Comparison of ENCODE assay signal across 10 cellular contexts in genomic region chr14:52327374-52328226, GRCh38. TPM values are rescaled to one million over a fixed set of nuclear protein-coding genes. Genes with fewer than 3 reads are reported as not detected.
DNase-seq lines count a peak whose midpoint lies in the region; FAIRE-seq and TF ChIP-seq lines count a peak whose summit lies in the region.
"Had no signal": no experiment of that assay in that cellular context is flagged by ENCODE, and none has a peak within 500 bp of the region (broad histone marks: within the 10 kb centered on the region; RNA-seq: fewer than 3 reads in every experiment).

No MANE protein-coding gene starts in this region.

- H3K4me2 ChIP-seq in H1 (ENCODE audit: insufficient read depth in 1 of 2, low read depth in 2 of 2, low read length in 2 of 2): no peak overlapping the region

- no peaks in the 10 kb centered on the region for H3K27me3 Mint-ChIP-seq in activated naive CD4-positive, alpha-beta T cell treated with anti-CD3 and anti-CD28 coated beads for 36 hours (ENCODE audit: low read depth)
- H3K27me3 Mint-ChIP-seq in stimulated activated naive CD8-positive, alpha-beta T cell treated with anti-CD3 and anti-CD28 coated beads, Interleukin-15, Interleukin-2, amounts not matched to agents 100 ng/mL and 50 ng/mL, for 24 hours: no peaks in the 10 kb centered on the region

- peaks cover 49% of the 10 kb centered on the region for H3K4me1 Mint-ChIP-seq in activated naive CD4-positive, alpha-beta T cell treated with anti-CD3 and anti-CD28 coated beads for 36 hours (ENCODE audit: low read depth)
- peaks cover 83% of the 10 kb centered on the region for H3K4me1 Mint-ChIP-seq in stimulated activated naive CD8-positive, alpha-beta T cell treated with anti-CD3 and anti-CD28 coated beads, Interleukin-15, Interleukin-2, amounts not matched to agents 100 ng/mL and 50 ng/mL, for 24 hours (ENCODE audit: low read depth)

- no peaks in the 10 kb centered on the region for H3K4me1 ChIP-seq in H1 (replicated peaks in 1 of 4; ENCODE audit: control insufficient read depth in 3 of 4, insufficient read depth in 4 of 4, low read length in 3 of 4)
- H3K4me1 ChIP-seq: Caco-2 had no signal

- no peak overlapping the region for H3K14ac ChIP-seq in H1 (ENCODE audit: insufficient read length)

- no peak overlapping the region for H2BK12ac ChIP-seq in H1 (ENCODE audit: low read depth, low read length)

- peak; percentile 31 for DNase-seq in activated naive CD4-positive, alpha-beta T cell treated with anti-CD3 and anti-CD28 coated beads for 36 hours
- DNase-seq in activated naive CD4-positive, alpha-beta T cell treated with anti-CD3 and anti-CD28 coated beads, Interleukin-2, amount 50 U/mL, for 16 hours: no peak
- DNase-seq in NOMO-1 treated with DMSO at 0.1 percent for 48 hours (lab: John Stamatoyannopoulos, UW; ENCODE audit: unreplicated experiment) (peak; percentile 67), H1 (ENCODE audit: low read depth in 1 of 2, low spot score in 2 of 2) (no peak), NCI-H69 (lab: John Stamatoyannopoulos, UW) (no peak), GM10266 (ENCODE audit: extremely low spot score) (no peak)
- DNase-seq in effector CD4-positive, alpha-beta T cell: no peak
- DNase-seq: Caco-2, nucleus accumbens had no signal

- H3K27ac Mint-ChIP-seq in activated naive CD4-positive, alpha-beta T cell treated with anti-CD3 and anti-CD28 coated beads for 36 hours: no peak overlapping the region
- H3K27ac Mint-ChIP-seq in stimulated activated naive CD8-positive, alpha-beta T cell treated with anti-CD3 and anti-CD28 coated beads, Interleukin-15, Interleukin-2, amounts not matched to agents 100 ng/mL and 50 ng/mL, for 24 hours: peak overlapping the region; percentile 83

- peaks cover 4 to 5% of the 10 kb centered on the region in 2 experiments; a peak in 2 of 4 replicates for H3K9me3 ChIP-seq in H1 (ENCODE audit: insufficient read depth in 2 of 2, low read depth in 1 of 2, low read length in 1 of 2)
- H3K9me3 ChIP-seq: Caco-2 had no signal

- TF ChIP-seq POLR2A in H1 (IDR thresholded peaks at IDR 0.05; ENCODE audit: control extremely low read depth in 1 of 2, low read depth in 2 of 2, low read length in 2 of 2): no peak

- no peak overlapping the region for H3K23ac ChIP-seq in H1 (ENCODE audit: insufficient read length)

- no peak overlapping the region for H2BK20ac ChIP-seq in H1 (ENCODE audit: low read length)

- H3K36me3 Mint-ChIP-seq in activated naive CD4-positive, alpha-beta T cell treated with anti-CD3 and anti-CD28 coated beads for 36 hours (ENCODE audit: low read depth): peaks cover 14% of the 10 kb centered on the region
- peaks cover 57% of the 10 kb centered on the region for H3K36me3 Mint-ChIP-seq in stimulated activated naive CD8-positive, alpha-beta T cell treated with anti-CD3 and anti-CD28 coated beads, Interleukin-15, Interleukin-2, amounts not matched to agents 100 ng/mL and 50 ng/mL, for 24 hours (ENCODE audit: low read depth)

- no peak overlapping the region for H2BK120ac ChIP-seq in H1 (replicated peaks; ENCODE audit: low read depth, low read length)

- no peaks in the 10 kb centered on the region for H4K20me1 ChIP-seq in H1 (replicated peaks in 1 of 2; ENCODE audit: control insufficient read depth in 1 of 2, insufficient read depth in 2 of 2, low read length in 2 of 2)

- H2BK15ac ChIP-seq in H1 (ENCODE audit: low read length): no peak overlapping the region

- 86% methylated on average over 4 of the region's 4 CpGs; no CpG with 5 or more reads in 1 of the 2 experiments for WGBS in H1 (ENCODE audit: extremely low coverage in 1 of 2, insufficient coverage in 1 of 2, insufficient read length in 1 of 2, insufficient replicate concordance in 2 of 2, low coverage in 1 of 2, low lambda C conversion rate in 2 of 2, missing lambda C conversion rate in 1 of 2), 2 experiments

- no peaks in the 10 kb centered on the region for H3K23me2 ChIP-seq in H1 (ENCODE audit: low read depth, low read length)

- H3K4me3 Mint-ChIP-seq in activated naive CD4-positive, alpha-beta T cell treated with anti-CD3 and anti-CD28 coated beads for 36 hours: no peak overlapping the region
- peak overlapping the region; percentile 59 for H3K4me3 Mint-ChIP-seq in stimulated activated naive CD8-positive, alpha-beta T cell treated with anti-CD3 and anti-CD28 coated beads, Interleukin-15, Interleukin-2, amounts not matched to agents 100 ng/mL and 50 ng/mL, for 24 hours

- H3K27ac ChIP-seq in H1 (ENCODE audit: low read depth, low read length): no peak overlapping the region

- H2BK5ac ChIP-seq in H1 (ENCODE audit: low read depth, low read length): no peak overlapping the region

- H3K56ac ChIP-seq in H1 (replicated peaks; ENCODE audit: insufficient read length, low read depth, low read length): no peak overlapping the region

- intact Hi-C loops in activated naive CD4-positive, alpha-beta T cell treated with anti-CD3 and anti-CD28 coated beads for 36 hours (cut with micrococcal nuclease): loop anchor here (5.0 kb wide), 2 partner anchors 420 to 865 kb away; no protein-coding TSS in a partner anchor

- no peak overlapping the region for H3K4me3 ChIP-seq in H1 (ENCODE audit: extremely low read depth in 1 of 4, insufficient read depth in 2 of 4, low read depth in 3 of 4, low read length in 4 of 4)

- TF ChIP-seq CTCF in H1 (IDR thresholded peaks at IDR 0.05; ENCODE audit: control extremely low read depth in 1 of 3, insufficient read depth in 1 of 3, low read depth in 1 of 3, low read length in 3 of 3): no peak
- no peak for TF ChIP-seq CTCF in GM10266 (IDR thresholded peaks at IDR 0.05; ENCODE audit: control insufficient read depth, insufficient read depth, low read depth, missing control alignments)

- TF ChIP-seq RAD21 in H1 (IDR thresholded peaks at IDR 0.05 in 1 of 2, conservative IDR thresholded peaks at IDR 0.05 in 1 of 2; ENCODE audit: low read depth in 2 of 2, low read length in 2 of 2): no peak

- no peak overlapping the region for H2AK5ac ChIP-seq in H1 (ENCODE audit: low read depth, low read length)

- no peak for FAIRE-seq in H1 (lab: Jason Lieb, UNC)

- H4K91ac ChIP-seq in H1 (replicated peaks; ENCODE audit: insufficient read length, low read length): no peak overlapping the region

- TF ChIP-seq EP300 in H1 (IDR thresholded peaks at IDR 0.05; ENCODE audit: borderline replicate concordance in 1 of 2, low read depth in 2 of 2, low read length in 2 of 2): no peak

- H3K9ac ChIP-seq in H1 (replicated peaks in 1 of 4; ENCODE audit: extremely low read depth in 1 of 4, low read depth in 3 of 4, low read length in 3 of 4): no peak overlapping the region

- H3K27me3 ChIP-seq in H1 (replicated peaks in 1 of 4; ENCODE audit: control insufficient read depth in 3 of 4, extremely low read depth in 1 of 4, insufficient read depth in 3 of 4, low read length in 3 of 4): peaks cover 0 to 1% (median 0%) of the 10 kb centered on the region in 4 experiments; a peak in 1 of 7 replicates

- CTCF ChIA-PET in activated naive CD4-positive, alpha-beta T cell treated with anti-CD3 and anti-CD28 coated beads for 36 hours (lab: Charles Lee): interaction anchor here (0.6 to 3.3 kb wide), 3 partner anchors 24 to 76 kb away, joined by 3 to 14 read pairs (median 3); no protein-coding TSS in a partner anchor
- CTCF ChIA-PET in H1 (lab: Charles Lee; ENCODE audit: partially characterized antibody): no interaction called here

- H3K18ac ChIP-seq in H1 (ENCODE audit: extremely low read depth, low read length): no peak overlapping the region

- H2AFZ ChIP-seq in H1 (ENCODE audit: low read length): no peak overlapping the region

- H3K36me3 ChIP-seq in H1 (ENCODE audit: control insufficient read depth in 2 of 4, insufficient read depth in 4 of 4, low read length in 3 of 4): no peaks in the 10 kb centered on the region

- no peaks in the 10 kb centered on the region for H3K79me2 ChIP-seq in H1 (ENCODE audit: control insufficient read depth in 1 of 2, insufficient read depth in 2 of 2, low read length in 2 of 2)

- H3K79me1 ChIP-seq in H1 (ENCODE audit: low read depth, low read length): no peaks in the 10 kb centered on the region

- no peak overlapping the region for H4K5ac ChIP-seq in H1 (ENCODE audit: insufficient read length, low read depth, low read length)

- peaks cover 8% of the 10 kb centered on the region for H3K9me3 Mint-ChIP-seq in activated naive CD4-positive, alpha-beta T cell treated with anti-CD3 and anti-CD28 coated beads for 36 hours
- peaks cover 3% of the 10 kb centered on the region for H3K9me3 Mint-ChIP-seq in stimulated activated naive CD8-positive, alpha-beta T cell treated with anti-CD3 and anti-CD28 coated beads, Interleukin-15, Interleukin-2, amounts not matched to agents 100 ng/mL and 50 ng/mL, for 24 hours

- POLR2A ChIA-PET in H1 (lab: Charles Lee; ENCODE audit: partially characterized antibody): no interaction called here

- H4K8ac ChIP-seq in H1 (ENCODE audit: extremely low read depth, insufficient read depth, low read length): no peak overlapping the region

- no peak overlapping the region for H3K4ac ChIP-seq in H1 (replicated peaks; ENCODE audit: insufficient read length, low read depth, low read length)

TF ChIP-seq in H1, 55 proteins besides CTCF, POLR2A, EP300 and RAD21:
- TF ChIP-seq GABPA (IDR thresholded peaks at IDR 0.05; ENCODE audit: borderline replicate concordance, insufficient read depth, low read length) (no peak), MAFK (IDR thresholded peaks at IDR 0.05; ENCODE audit: low read depth, low read length) (peak; percentile 73)

RNA-seq across cellular contexts. Expression of gene PTGER2, which starts 13.5 kb away (rescaled TPM):
- 1 to 10 TPM in 1 of 2 experiments, under 1 TPM in 1; 0.67 to 1.2 TPM for total RNA-seq in activated naive CD4-positive, alpha-beta T cell treated with anti-CD3 and anti-CD28 coated beads for 36 hours
- 1.2 TPM in 2 replicates for total RNA-seq in H1 (2021; fragmentation: NEBNext Ultra II Directional; extraction: Animal tissue kit (Norgen Biotek cat#: 25700))
- polyA plus RNA-seq in H1 (2011; rRNA removed): 1.2 and 1.4 TPM in 2 replicates
- polyA plus RNA-seq in H1 (2011; cell fraction: cytosol; rRNA removed): 0.84 TPM
- 0.68 TPM for polyA plus RNA-seq in H1 (2011; cell fraction: nucleus; rRNA removed)
- 0.64 to 1.9 TPM (median 0.91 TPM) in 4 replicates for polyA plus RNA-seq in H1 (2012, experiment 1 of 2)
- polyA plus RNA-seq in H1 (2012, experiment 2 of 2): 0.41 TPM
- 0.85 TPM for polyA plus RNA-seq in H1 (2013, experiment 1 of 2)
- polyA plus RNA-seq in H1 (2013, experiment 2 of 2): 0.99 TPM
- polyA minus RNA-seq in H1 (2011; rRNA and poly(A)+ RNA removed): 0.50 and 0.85 TPM in 2 replicates
- polyA minus RNA-seq in H1 (2011; cell fraction: cytosol; rRNA and poly(A)+ RNA removed): 1.4 TPM
- polyA minus RNA-seq in H1 (2011; cell fraction: nucleus; rRNA and poly(A)+ RNA removed): 0.90 TPM

Comparison
In these comparisons a context has a peak if more than half of its experiments do, and no peak if none do; other contexts are left out.
1. DNase-seq: peak in activated naive CD4-positive, alpha-beta T cell treated with anti-CD3 and anti-CD28 coated beads for 36 hours (single experiment) and NOMO-1 treated with DMSO at 0.1 percent for 48 hours (single experiment); none in activated naive CD4-positive, alpha-beta T cell treated with anti-CD3 and anti-CD28 coated beads, Interleukin-2, amount 50 U/mL, for 16 hours (single experiment), H1 (0 of 2), NCI-H69 (single experiment), effector CD4-positive, alpha-beta T cell (single experiment) and GM10266 (single experiment).